Comparison of ENCODE assay signal across 8 cellular contexts in the genomic region with DNA sequence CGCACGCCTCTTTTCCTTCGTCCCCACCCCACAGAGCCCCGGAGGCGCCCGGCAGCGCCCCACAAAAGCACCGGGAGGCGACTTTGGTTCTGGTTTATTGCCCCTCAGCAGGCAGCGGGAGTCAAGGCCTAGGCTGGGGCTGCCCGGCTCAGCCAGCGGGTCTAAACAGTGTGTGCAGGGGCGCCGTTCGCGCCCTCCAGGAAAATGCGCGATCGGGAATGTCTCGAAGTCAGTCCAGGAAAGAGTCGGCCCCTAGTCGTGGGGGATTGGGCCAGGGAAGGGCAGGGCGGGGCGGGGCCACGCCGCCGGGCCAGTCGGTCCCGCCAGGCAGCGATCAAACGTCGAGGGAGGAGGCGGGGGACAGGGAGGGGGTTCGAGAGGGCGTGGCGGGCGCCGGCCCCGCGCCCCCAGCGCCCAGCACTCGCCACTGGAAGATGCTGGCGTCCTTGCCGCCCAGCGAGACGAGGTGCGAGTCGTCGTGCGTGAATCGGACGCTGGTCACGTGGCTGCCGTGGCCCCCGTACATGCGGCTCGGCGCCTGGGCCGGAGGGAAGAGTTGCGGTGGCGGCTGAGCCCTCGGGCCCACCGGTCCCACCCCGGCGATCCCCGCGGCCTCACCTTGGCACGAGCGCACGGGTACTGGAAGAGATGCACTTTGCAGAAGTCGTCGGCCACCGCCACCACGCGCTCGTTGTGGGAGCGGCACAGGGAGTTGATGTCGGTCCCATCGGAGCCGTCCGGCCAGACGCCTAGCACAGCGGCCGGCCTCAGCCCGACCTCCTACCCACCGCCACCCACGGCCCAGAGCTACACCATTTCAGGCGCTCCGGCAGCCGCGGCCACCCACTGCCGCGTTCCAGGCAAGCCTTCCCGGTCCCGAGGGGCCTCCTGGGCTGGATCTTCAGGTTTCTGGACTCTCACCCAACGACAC. TPM values are rescaled to one million over a fixed set of nuclear protein-coding genes. Genes with fewer than 3 reads are reported as not detected.
A peak's percentile ranks its signal among the peaks of the same experiment; 100 is the strongest.
DNase-seq lines count a peak whose midpoint lies in the region; ATAC-seq lines count a peak whose summit lies in the region.

No MANE protein-coding gene starts in this region.

- H3K4ac ChIP-seq in neuronal stem cell (ENCODE audit: low read length): no peak overlapping the region

- peak overlapping the region in 1 of 2 donors; percentile 78 for H3K4me3 ChIP-seq in neuronal stem cell (ENCODE audit: low read length in 2 of 2)

- no peaks in the 10 kb centered on the region for H3K9me3 ChIP-seq in neuronal stem cell (replicated peaks in 1 of 2; ENCODE audit: control insufficient read depth in 2 of 2, insufficient read depth in 1 of 2, low read depth in 1 of 2, low read length in 2 of 2)

- intact Hi-C loops in head of caudate nucleus (cut with DNase I): no loop called here

- peak overlapping the region; percentile 52 for H3K27ac ChIP-seq in neuronal stem cell (replicated peaks; ENCODE audit: low read length)

- peaks cover 0 to 17% (median 0%) of the 10 kb centered on the region in 3 experiments for H3K27me3 ChIP-seq in neuronal stem cell (ENCODE audit: control insufficient read depth in 3 of 3, insufficient read depth in 3 of 3, low read depth in 1 of 3, low read length in 3 of 3)

- peak overlapping the region; percentile 82 for H3K23ac ChIP-seq in neuronal stem cell (ENCODE audit: low read depth, low read length, poor library complexity)

- H2AFZ ChIP-seq in neuronal stem cell (ENCODE audit: low read length): peak overlapping the region; percentile 81

- peaks cover 51% of the 10 kb centered on the region for H3K36me3 Mint-ChIP-seq in activated naive CD8-positive, alpha-beta T cell treated with anti-CD3 and anti-CD28 coated beads, Interleukin-2, amount 10 ng/mL, durations not matched to agents 7 days and 5 days

- H3K4me3 Mint-ChIP-seq in activated naive CD8-positive, alpha-beta T cell treated with anti-CD3 and anti-CD28 coated beads, Interleukin-2, amount 10 ng/mL, durations not matched to agents 7 days and 5 days: peak overlapping the region; percentile 87

- no peak overlapping the region for H4K8ac ChIP-seq in neuronal stem cell (ENCODE audit: low read depth, low read length)

- H2BK5ac ChIP-seq in neuronal stem cell (ENCODE audit: low read length): peak overlapping the region; percentile 33

- H2BK12ac ChIP-seq in neuronal stem cell (ENCODE audit: low read length): peak overlapping the region; percentile 77

- H2AK5ac ChIP-seq in neuronal stem cell (ENCODE audit: low read depth, low read length): peak overlapping the region; percentile 86

- H3K79me1 ChIP-seq in neuronal stem cell (ENCODE audit: low read depth, low read length): peaks cover 8% of the 10 kb centered on the region

- no peak for ATAC-seq in activated naive CD8-positive, alpha-beta T cell treated with anti-CD3 and anti-CD28 coated beads, Interleukin-2, amount 10 ng/mL, durations not matched to agents 7 days and 5 days (ENCODE audit: low read depth)
- ATAC-seq in HG03432 (IDR thresholded peaks at IDR 0.05; ENCODE audit: unreplicated experiment): no peak

- peak overlapping the region; percentile 82 for H3K9ac ChIP-seq in neuronal stem cell (ENCODE audit: low read depth, low read length, poor library complexity)

- WGBS in neuronal stem cell (ENCODE audit: extremely low coverage in 2 of 2, insufficient read length in 2 of 2, insufficient replicate concordance in 1 of 2), 2 donors: no CpG with 5 or more reads among the region's 96 CpGs

- POLR2A ChIA-PET in activated naive CD8-positive, alpha-beta T cell treated with anti-CD3 and anti-CD28 coated beads, Interleukin-2, amount 10 ng/mL, durations not matched to agents 7 days and 5 days (lab: Charles Lee): interaction anchor here (0.6 to 4.2 kb wide), 32 partner anchors 9 to 284 kb away, joined by 3 to 83 read pairs (median 6); a partner anchor contains a TSS

- peaks cover 31% of the 10 kb centered on the region for H3K4me1 Mint-ChIP-seq in activated naive CD8-positive, alpha-beta T cell treated with anti-CD3 and anti-CD28 coated beads, Interleukin-2, amount 10 ng/mL, durations not matched to agents 7 days and 5 days

- peak overlapping the region; percentile 92 for H3K14ac ChIP-seq in neuronal stem cell (ENCODE audit: low read length)

- H3K4me2 ChIP-seq in neuronal stem cell (ENCODE audit: insufficient read depth, low read length, poor library complexity, severe bottlenecking): peak overlapping the region; percentile 90

- peak overlapping the region; percentile 6 for H2BK120ac ChIP-seq in neuronal stem cell (ENCODE audit: low read depth, low read length)

- H3K36me3 ChIP-seq in neuronal stem cell (replicated peaks in 1 of 2; ENCODE audit: control insufficient read depth in 2 of 2, insufficient read depth in 2 of 2, low read length in 2 of 2): peaks cover 17 to 43% of the 10 kb centered on the region in 2 donors

- H2BK15ac ChIP-seq in neuronal stem cell (ENCODE audit: low read length): peak overlapping the region; percentile 88

- no peaks in the 10 kb centered on the region for H3K27me3 Mint-ChIP-seq in activated naive CD8-positive, alpha-beta T cell treated with anti-CD3 and anti-CD28 coated beads, Interleukin-2, amount 10 ng/mL, durations not matched to agents 7 days and 5 days

- DNase-seq in stimulated activated CD4-positive, alpha-beta T cell treated with anti-CD3 and anti-CD28 coated beads, Interleukin-15, amount 100 ng/mL, for 24 hours: peak; percentile 61
- DNase-seq in stimulated activated CD4-positive, alpha-beta T cell treated with anti-CD3 and anti-CD28 coated beads, Interleukin-1b, Interleukin-23, amount 100 ng/mL, for 48 hours: no peak
- peak; percentile 75 for DNase-seq in NCI-H2196 treated with DMSO at 0.1 percent for 48 hours (lab: John Stamatoyannopoulos, UW; ENCODE audit: unreplicated experiment)
- DNase-seq in activated naive CD8-positive, alpha-beta T cell treated with anti-CD3 and anti-CD28 coated beads, Interleukin-2, amount 10 ng/mL, durations not matched to agents 7 days and 5 days: no peak
- peak; percentile 22 to 88 (median 69) for DNase-seq in head of caudate nucleus
- DNase-seq in neuronal stem cell (ENCODE audit: low spot score): no peak
- DNase-seq in H4 (ENCODE audit: low spot score): no peak

- H3K18ac ChIP-seq in neuronal stem cell (ENCODE audit: low read length): peak overlapping the region; percentile 96

- no peaks in the 10 kb centered on the region for H3K9me3 Mint-ChIP-seq in activated naive CD8-positive, alpha-beta T cell treated with anti-CD3 and anti-CD28 coated beads, Interleukin-2, amount 10 ng/mL, durations not matched to agents 7 days and 5 days

- H3K27ac Mint-ChIP-seq in activated naive CD8-positive, alpha-beta T cell treated with anti-CD3 and anti-CD28 coated beads, Interleukin-2, amount 10 ng/mL, durations not matched to agents 7 days and 5 days: peak overlapping the region; percentile 88

- H3K4me1 ChIP-seq in neuronal stem cell (ENCODE audit: control insufficient read depth in 2 of 2, insufficient read depth in 1 of 2, low read depth in 1 of 2, low read length in 2 of 2): peaks cover 19 to 37% of the 10 kb centered on the region in 2 donors

- H4K91ac ChIP-seq in neuronal stem cell (ENCODE audit: low read depth, low read length, poor library complexity): peak overlapping the region; percentile 31

RNA-seq across cellular contexts. Expression of a gene that starts 0.7 kb away (rescaled TPM):
- total RNA-seq in activated naive CD8-positive, alpha-beta T cell treated with anti-CD3 and anti-CD28 coated beads, Interleukin-2, amount 10 ng/mL, durations not matched to agents 7 days and 5 days: 100 to 1,000 TPM; 231 to 233 TPM
- 61.4 TPM for polyA plus RNA-seq in neuronal stem cell (2013, experiment 1 of 2)
- polyA plus RNA-seq in neuronal stem cell (2013, experiment 2 of 2): 60.5 TPM
- 96.1 and 108 TPM in 2 replicates for total RNA-seq in H4 (2014; rRNA removed; shearing (Covaris generic))

RNA-seq across cellular contexts. Expression of a gene that starts 10.2 kb away (rescaled TPM):
- total RNA-seq in activated naive CD8-positive, alpha-beta T cell treated with anti-CD3 and anti-CD28 coated beads, Interleukin-2, amount 10 ng/mL, durations not matched to agents 7 days and 5 days: 100 to 1,000 TPM; 183 to 185 TPM
- polyA plus RNA-seq in neuronal stem cell (2013, experiment 1 of 2): 22.2 TPM
- 21.7 TPM for polyA plus RNA-seq in neuronal stem cell (2013, experiment 2 of 2)
- 10.1 and 13.8 TPM in 2 replicates for total RNA-seq in H4 (2014; rRNA removed; shearing (Covaris generic))

RNA-seq across cellular contexts. Expression of a gene that starts 10.7 kb away (rescaled TPM):
- 1 to 10 TPM; 1.4 to 2.4 TPM for total RNA-seq in activated naive CD8-positive, alpha-beta T cell treated with anti-CD3 and anti-CD28 coated beads, Interleukin-2, amount 10 ng/mL, durations not matched to agents 7 days and 5 days
- polyA plus RNA-seq in neuronal stem cell (2013, experiment 1 of 2): 0.95 TPM
- polyA plus RNA-seq in neuronal stem cell (2013, experiment 2 of 2): 0.58 TPM
- total RNA-seq in H4 (2014; rRNA removed; shearing (Covaris generic)): 4.2 and 11.4 TPM in 2 replicates

RNA-seq across cellular contexts. Expression of a gene that starts 11.1 kb away (rescaled TPM):
- 10 to 100 TPM; 27.2 to 38.2 TPM for total RNA-seq in activated naive CD8-positive, alpha-beta T cell treated with anti-CD3 and anti-CD28 coated beads, Interleukin-2, amount 10 ng/mL, durations not matched to agents 7 days and 5 days
- polyA plus RNA-seq in neuronal stem cell (2013, experiment 1 of 2): 14.3 TPM
- 14.6 TPM for polyA plus RNA-seq in neuronal stem cell (2013, experiment 2 of 2)
- total RNA-seq in H4 (2014; rRNA removed; shearing (Covaris generic)): 2.3 and 5.4 TPM in 2 replicates

RNA-seq across cellular contexts. Expression of a gene that starts 19.4 kb away (rescaled TPM):
- 10 to 100 TPM; 76.1 to 87.0 TPM for total RNA-seq in activated naive CD8-positive, alpha-beta T cell treated with anti-CD3 and anti-CD28 coated beads, Interleukin-2, amount 10 ng/mL, durations not matched to agents 7 days and 5 days
- polyA plus RNA-seq in neuronal stem cell (2013, experiment 1 of 2): 30.5 TPM
- polyA plus RNA-seq in neuronal stem cell (2013, experiment 2 of 2): 30.4 TPM
- total RNA-seq in H4 (2014; rRNA removed; shearing (Covaris generic)): 13.5 and 26.0 TPM in 2 replicates

Comparison
In these comparisons a context has a peak if more than half of its experiments do, and no peak if none do; other contexts are left out.
1. DNase-seq: peak in stimulated activated CD4-positive, alpha-beta T cell treated with anti-CD3 and anti-CD28 coated beads, Interleukin-15, amount 100 ng/mL, for 24 hours (single experiment), NCI-H2196 treated with DMSO at 0.1 percent for 48 hours (single experiment) and head of caudate nucleus (42 of 42); none in stimulated activated CD4-positive, alpha-beta T cell treated with anti-CD3 and anti-CD28 coated beads, Interleukin-1b, Interleukin-23, amount 100 ng/mL, for 48 hours (single experiment), activated naive CD8-positive, alpha-beta T cell treated with anti-CD3 and anti-CD28 coated beads, Interleukin-2, amount 10 ng/mL, durations not matched to agents 7 days and 5 days (single experiment), neuronal stem cell (single experiment) and H4 (single experiment).
2. RNA of a gene that starts 10.2 kb away (total RNA-seq): 183 to 185 TPM in activated naive CD8-positive, alpha-beta T cell treated with anti-CD3 and anti-CD28 coated beads, Interleukin-2, amount 10 ng/mL, durations not matched to agents 7 days and 5 days; 10.1 to 13.8 TPM in H4; every median in the first group is over 10 times any median in the second.